ENCODE assay signal across 16 cellular contexts in genomic region chr2:23545811-23546210, GRCh38.
DNase-seq lines count a peak whose midpoint lies in the region; ATAC-seq and TF ChIP-seq lines count a peak whose summit lies in the region.
"Had no signal": no experiment of that assay in that cellular context is flagged by ENCODE, and none has a peak within 500 bp of the region (broad histone marks: within the 10 kb centered on the region; RNA-seq: fewer than 3 reads in every experiment).

No MANE protein-coding gene starts in this region.

- no peaks in the 10 kb centered on the region for H3K9me3 Mint-ChIP-seq in activated CD8-positive, alpha-beta T cell treated with anti-CD3 and anti-CD28 coated beads, Interleukin-2, amount 10 ng/mL, durations not matched to agents 7 days and 5 days (ENCODE audit: insufficient read depth)
- H3K9me3 Mint-ChIP-seq: activated naive CD4-positive, alpha-beta T cell treated with anti-CD3 and anti-CD28 coated beads, Interleukin-2, amount 50 U/mL, for 24 hours; naive thymus-derived CD4-positive, alpha-beta T cell; T-helper 1 cell treated with Interleukin-12 subunit alpha and Interleukin-12 subunit beta and Interleukin-4 antibody, amounts not matched to agents 30 μg/mL and 1 μg/mL, for 36 hours had no signal

- H3K9me3 ChIP-seq in MM.1S (replicated peaks; ENCODE audit: insufficient read depth, low read length): no peaks in the 10 kb centered on the region
- H3K9me3 ChIP-seq: A549, breast epithelium had no signal

- H3K27me3 ChIP-seq in rectal smooth muscle tissue (ENCODE audit: control insufficient read depth, insufficient read depth, low read length): no peaks in the 10 kb centered on the region
- no peaks in the 10 kb centered on the region for H3K27me3 ChIP-seq in MM.1S (replicated peaks; ENCODE audit: insufficient read depth, low read length)

- H2AFZ ChIP-seq in MM.1S (ENCODE audit: low read length): no peak overlapping the region

- H4K20me1 ChIP-seq in MM.1S (ENCODE audit: insufficient read depth, low read length): no peaks in the 10 kb centered on the region

- peaks cover 2% of the 10 kb centered on the region for H3K27me3 Mint-ChIP-seq in activated CD8-positive, alpha-beta T cell treated with anti-CD3 and anti-CD28 coated beads, Interleukin-2, amount 10 ng/mL, durations not matched to agents 7 days and 5 days (ENCODE audit: low read depth)
- H3K27me3 Mint-ChIP-seq: activated naive CD4-positive, alpha-beta T cell treated with anti-CD3 and anti-CD28 coated beads, Interleukin-2, amount 50 U/mL, for 24 hours; naive thymus-derived CD4-positive, alpha-beta T cell had no signal

- no peaks in the 10 kb centered on the region for H3F3A ChIP-seq in MM.1S (ENCODE audit: insufficient read depth, low read length)

- H3K27ac ChIP-seq in rectal smooth muscle tissue (ENCODE audit: low read depth, low read length): peak overlapping the region; percentile 33
- no peak overlapping the region for H3K27ac ChIP-seq in MM.1S (ENCODE audit: low read length)

- peaks cover 23% of the 10 kb centered on the region for H3K4me1 Mint-ChIP-seq in activated CD8-positive, alpha-beta T cell treated with anti-CD3 and anti-CD28 coated beads, Interleukin-2, amount 10 ng/mL, durations not matched to agents 7 days and 5 days (ENCODE audit: low read depth)
- H3K4me1 Mint-ChIP-seq: activated naive CD4-positive, alpha-beta T cell treated with anti-CD3 and anti-CD28 coated beads, Interleukin-2, amount 50 U/mL, for 24 hours had no signal

- no peak overlapping the region for H3K4me3 Mint-ChIP-seq in activated CD8-positive, alpha-beta T cell treated with anti-CD3 and anti-CD28 coated beads, Interleukin-2, amount 10 ng/mL, durations not matched to agents 7 days and 5 days
- H3K4me3 Mint-ChIP-seq: activated naive CD4-positive, alpha-beta T cell treated with anti-CD3 and anti-CD28 coated beads, Interleukin-2, amount 50 U/mL, for 24 hours; naive thymus-derived CD4-positive, alpha-beta T cell; T-helper 1 cell treated with Interleukin-12 subunit alpha and Interleukin-12 subunit beta and Interleukin-4 antibody, amounts not matched to agents 30 μg/mL and 1 μg/mL, for 36 hours had no signal

- DNase-seq in NCI-H2081 (lab: John Stamatoyannopoulos, UW) (peak; percentile 14 to 70), NCI-H2081 treated with DMSO at 0.1 percent for 48 hours (lab: John Stamatoyannopoulos, UW) (no peak), NCI-H1694 treated with DMSO at 0.1 percent for 48 hours (lab: John Stamatoyannopoulos, UW) (peak; percentile 64), MM.1S (no peak), GM19240 (ENCODE audit: insufficient read length, low spot score) (no peak)
- no peak for DNase-seq in activated CD8-positive, alpha-beta T cell treated with anti-CD3 and anti-CD28 coated beads, Interleukin-2, amount 10 ng/mL, durations not matched to agents 7 days and 5 days
- DNase-seq: activated CD4-positive, alpha-beta T cell treated with anti-CD3 and anti-CD28 coated beads for 1 hour; effector memory CD4-positive, alpha-beta T cell; naive thymus-derived CD4-positive, alpha-beta T cell; stimulated activated CD4-positive, alpha-beta T cell treated with anti-CD3 and anti-CD28 coated beads, Interleukin-1b, Interleukin-23, amount 100 ng/mL, for 48 hours had no signal

- H3K79me2 ChIP-seq in MM.1S (ENCODE audit: low read length): no peaks in the 10 kb centered on the region

- H3K36me3 ChIP-seq in rectal smooth muscle tissue (ENCODE audit: control insufficient read depth, insufficient read depth, low read length): no peaks in the 10 kb centered on the region
- no peaks in the 10 kb centered on the region for H3K36me3 ChIP-seq in MM.1S (replicated peaks; ENCODE audit: insufficient read depth, low read length)
- H3K36me3 ChIP-seq: breast epithelium had no signal

- peak; percentile 54 for ATAC-seq in SK-N-SH treated with all-trans-retinoic acid at 6 μM for 48 hours
- no peak for ATAC-seq in activated CD8-positive, alpha-beta T cell treated with anti-CD3 and anti-CD28 coated beads, Interleukin-2, amount 10 ng/mL, durations not matched to agents 7 days and 5 days

- no peak overlapping the region for H3K9ac ChIP-seq in rectal smooth muscle tissue (ENCODE audit: low read length)
- no peak overlapping the region for H3K9ac ChIP-seq in MM.1S (ENCODE audit: low read length)

- H3K4me2 ChIP-seq in MM.1S (ENCODE audit: low read depth, low read length): no peak overlapping the region
- H3K4me2 ChIP-seq: A549 had no signal

- POLR2A ChIA-PET in activated CD8-positive, alpha-beta T cell treated with anti-CD3 and anti-CD28 coated beads, Interleukin-2, amount 10 ng/mL, durations not matched to agents 7 days and 5 days (lab: Charles Lee): no interaction called here

- H3K4me3 ChIP-seq in rectal smooth muscle tissue (ENCODE audit: low read length) (no peak overlapping the region), MM.1S (ENCODE audit: low read length) (no peak overlapping the region)
- H3K4me3 ChIP-seq: A549, breast epithelium had no signal

- no peak for TF ChIP-seq CTCF in MM.1S (IDR thresholded peaks at IDR 0.05; ENCODE audit: low read length)

- CTCF ChIA-PET in activated CD8-positive, alpha-beta T cell treated with anti-CD3 and anti-CD28 coated beads, Interleukin-2, amount 10 ng/mL, durations not matched to agents 7 days and 5 days (lab: Charles Lee): no interaction called here

- H3K9me2 ChIP-seq in MM.1S (replicated peaks; ENCODE audit: insufficient read depth, low read length): no peaks in the 10 kb centered on the region

- H3K4me1 ChIP-seq in rectal smooth muscle tissue (ENCODE audit: control insufficient read depth, insufficient read depth, low read length) (peaks cover 15% of the 10 kb centered on the region), MM.1S (ENCODE audit: low read length) (no peaks in the 10 kb centered on the region)
- H3K4me1 ChIP-seq: A549, breast epithelium had no signal

- H3K36me3 Mint-ChIP-seq in activated CD8-positive, alpha-beta T cell treated with anti-CD3 and anti-CD28 coated beads, Interleukin-2, amount 10 ng/mL, durations not matched to agents 7 days and 5 days (ENCODE audit: low read depth): no peaks in the 10 kb centered on the region

- no peak overlapping the region for H3K27ac Mint-ChIP-seq in activated CD8-positive, alpha-beta T cell treated with anti-CD3 and anti-CD28 coated beads, Interleukin-2, amount 10 ng/mL, durations not matched to agents 7 days and 5 days
- H3K27ac Mint-ChIP-seq: activated naive CD4-positive, alpha-beta T cell treated with anti-CD3 and anti-CD28 coated beads, Interleukin-2, amount 50 U/mL, for 24 hours; naive thymus-derived CD4-positive, alpha-beta T cell; T-helper 1 cell treated with Interleukin-12 subunit alpha and Interleukin-12 subunit beta and Interleukin-4 antibody, amounts not matched to agents 30 μg/mL and 1 μg/mL, for 36 hours had no signal

TF ChIP-seq in SK-N-SH treated with all-trans-retinoic acid at 6 μM for 48 hours, 23 proteins besides CTCF, POLR2A, EP300 and RAD21:
- TF ChIP-seq ZNF70 (CRISPR knock-in tag; IDR thresholded peaks at IDR 0.05) (peak; percentile 23; the same call in 1 of the 2 replicates), TSHZ2 (CRISPR knock-in tag; IDR thresholded peaks at IDR 0.05) (no peak), ISL1 (CRISPR knock-in tag; IDR thresholded peaks at IDR 0.05) (no peak), POU6F1 (CRISPR knock-in tag; IDR thresholded peaks at IDR 0.05; ENCODE audit: borderline replicate concordance, low read depth) (no peak), OSR1 (CRISPR knock-in tag; IDR thresholded peaks at IDR 0.05) (no peak), ZNF565 (CRISPR knock-in tag; conservative IDR thresholded peaks at IDR 0.05; ENCODE audit: low read depth) (no peak), SNAI2 (CRISPR knock-in tag; IDR thresholded peaks at IDR 0.05) (no peak), TCF4 (CRISPR knock-in tag; IDR thresholded peaks at IDR 0.05; ENCODE audit: borderline replicate concordance) (peak; percentile 33; the same call in 1 of the 2 replicates)
TF ChIP-seq in SK-N-SH treated with all-trans-retinoic acid at 6 μM for 48 hours: peak in this region for 2.

Comparison
In these comparisons a context has a peak if more than half of its experiments do, and no peak if none do; other contexts are left out.
1. DNase-seq: peak in NCI-H2081 (2 of 2) and NCI-H1694 treated with DMSO at 0.1 percent for 48 hours (single experiment); none in NCI-H2081 treated with DMSO at 0.1 percent for 48 hours (single experiment), MM.1S (single experiment), activated CD8-positive, alpha-beta T cell treated with anti-CD3 and anti-CD28 coated beads, Interleukin-2, amount 10 ng/mL, durations not matched to agents 7 days and 5 days (single experiment) and GM19240 (single experiment).